Comparison of ENCODE assay signal across 8 cellular contexts in the genomic region with DNA sequence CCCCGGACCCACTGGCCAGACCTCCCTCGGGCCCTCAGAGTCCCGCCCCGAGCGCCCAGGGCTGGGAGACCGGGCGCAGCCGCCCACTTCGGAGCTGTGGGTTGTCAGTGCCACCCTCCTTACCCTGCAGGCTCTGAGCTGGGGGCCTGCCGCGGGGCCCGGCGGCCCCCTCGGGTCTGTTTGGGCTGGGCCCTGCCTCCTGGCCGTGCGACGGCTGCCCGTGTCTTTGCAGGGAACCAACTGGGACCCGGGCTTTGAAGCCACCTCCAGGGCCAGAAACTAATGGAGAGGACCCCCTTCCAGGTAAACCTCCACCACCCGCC. TPM values are rescaled to one million over a fixed set of nuclear protein-coding genes. Genes with fewer than 3 reads are reported as not detected.
DNase-seq lines count a peak whose midpoint lies in the region; ATAC-seq and TF ChIP-seq lines count a peak whose summit lies in the region.

No MANE protein-coding gene starts in this region.

- peak overlapping the region; percentile 82 for H3K9ac ChIP-seq in BLaER1

- peaks cover 59% of the 10 kb centered on the region for H4K20me1 ChIP-seq in BLaER1

- H3K4me1 Mint-ChIP-seq in neural crest cell = peaks cover 12% of the 10 kb centered on the region

- H3K27me3 Mint-ChIP-seq in neural crest cell (ENCODE audit: low read depth) = peaks cover 5% of the 10 kb centered on the region

- peaks cover 3% of the 10 kb centered on the region for H3K36me3 Mint-ChIP-seq in neural crest cell (ENCODE audit: low read depth)

- H3K9me3 ChIP-seq in BLaER1 = no peaks in the 10 kb centered on the region

- peaks cover 64% of the 10 kb centered on the region for H3K4me1 ChIP-seq in BLaER1

- peak overlapping the region; percentile 48 for H3K27ac ChIP-seq in BLaER1

- peaks cover 51% of the 10 kb centered on the region for H3K36me3 ChIP-seq in BLaER1

- peak; percentile 6 for ATAC-seq in HG03469 (IDR thresholded peaks at IDR 0.05; ENCODE audit: unreplicated experiment)
- ATAC-seq in GM18858 (IDR thresholded peaks at IDR 0.05; ENCODE audit: unreplicated experiment) = no peak
- no peak for ATAC-seq in HG02571 (IDR thresholded peaks at IDR 0.05; ENCODE audit: unreplicated experiment)
- no peak for ATAC-seq in GM19463 (IDR thresholded peaks at IDR 0.05; ENCODE audit: unreplicated experiment)

- no peak overlapping the region for H3K27ac Mint-ChIP-seq in neural crest cell (ENCODE audit: unreplicated experiment)

- H3K27me3 ChIP-seq in BLaER1 = no peaks in the 10 kb centered on the region

- DNase-seq in cardiac fibroblast (ENCODE audit: low read depth in 2 of 2) = no peak
- no peak for DNase-seq in neural crest cell (ENCODE audit: low read depth, low spot score)
- no peak for DNase-seq in NCI-H446 treated with DMSO at 0.1 percent for 48 hours (lab: John Stamatoyannopoulos, UW)

- H3K4me3 ChIP-seq in BLaER1 (peak overlapping the region; percentile 75), cardiac fibroblast (replicated peaks in 1 of 2; ENCODE audit: low read depth in 2 of 2, low read length in 2 of 2) (peak overlapping the region; percentile 56 to 62)

- peak overlapping the region; percentile 90 for H3K4me3 Mint-ChIP-seq in neural crest cell

- no peaks in the 10 kb centered on the region for H3K9me3 Mint-ChIP-seq in neural crest cell

- no peak for TF ChIP-seq CTCF in cardiac fibroblast (IDR thresholded peaks at IDR 0.05; ENCODE audit: low read depth, low read length)
- TF ChIP-seq CTCF in neural crest cell (conservative IDR thresholded peaks at IDR 0.05) = no peak

- peak overlapping the region; percentile 99 for H3K4me2 ChIP-seq in BLaER1

RNA-seq across cellular contexts. Expression of gene TEDC2, which starts 0.4 kb away (rescaled TPM):
- total RNA-seq in neural crest cell = 65.1 and 66.5 TPM in 2 replicates

RNA-seq across cellular contexts. Expression of gene NTN3, which starts 10.7 kb away (rescaled TPM):
- total RNA-seq in neural crest cell = 4.8 and 5.1 TPM in 2 replicates

RNA-seq across cellular contexts. Expression of gene TBC1D24, which starts 14.6 kb away (rescaled TPM):
- total RNA-seq in neural crest cell = 30.0 and 32.5 TPM in 2 replicates

RNA-seq across cellular contexts. Expression of gene CCNF, which starts 31.1 kb away (rescaled TPM):
- 66.1 and 67.5 TPM in 2 replicates for total RNA-seq in neural crest cell

RNA-seq across cellular contexts. Expression of gene ATP6V0C, which starts 53.4 kb away (rescaled TPM):
- 154 and 159 TPM in 2 replicates for total RNA-seq in neural crest cell
